Comparison of ENCODE assay signal across 15 cellular contexts in the genomic region with DNA sequence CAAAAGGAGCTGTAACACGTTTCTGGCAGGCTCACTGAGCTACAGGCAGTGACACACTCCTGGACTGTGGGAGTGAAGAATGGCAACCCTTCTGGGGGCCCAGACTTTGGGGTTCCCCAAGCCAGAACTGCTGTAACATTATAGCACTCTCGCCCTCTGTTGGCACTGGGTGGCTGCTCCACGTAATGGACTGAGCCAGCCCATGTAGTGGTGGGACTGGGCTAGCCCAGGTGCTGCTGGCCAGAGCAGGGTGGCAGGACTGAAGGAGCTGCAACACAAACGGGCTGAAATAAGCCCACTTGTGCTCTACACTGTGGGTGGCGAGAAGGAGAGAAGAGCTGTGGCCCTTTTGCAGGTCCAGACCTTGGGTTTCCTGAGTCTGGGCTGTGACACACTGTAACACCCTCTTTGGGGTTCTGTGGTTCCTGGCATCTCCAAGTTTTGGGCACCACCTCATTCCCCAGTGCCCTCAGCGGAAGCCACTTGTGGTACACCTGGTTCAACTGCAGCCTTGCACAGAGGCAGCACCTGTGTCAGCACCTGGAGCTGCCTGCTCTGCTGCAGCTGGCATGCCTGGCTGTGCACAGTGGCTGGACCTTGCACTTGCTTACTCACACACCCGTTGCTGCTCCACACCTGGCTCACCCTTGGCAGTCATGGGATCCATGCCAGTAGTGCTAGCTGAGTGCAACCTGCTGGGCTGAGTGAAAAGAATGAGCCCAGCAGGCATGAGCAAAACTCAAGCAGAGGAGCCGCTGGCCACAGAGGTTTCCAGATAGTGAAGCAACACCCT.
DNase-seq lines count a peak whose midpoint lies in the region; ATAC-seq, FAIRE-seq and TF ChIP-seq lines count a peak whose summit lies in the region.
"Had no signal": no experiment of that assay in that cellular context is flagged by ENCODE, and none has a peak within 500 bp of the region (broad histone marks: within the 10 kb centered on the region; RNA-seq: fewer than 3 reads in every experiment).

No MANE protein-coding gene starts in this region.

- intact Hi-C loops in PC-9 (cut with micrococcal nuclease; ENCODE audit: unreplicated experiment) (loop anchor here (10.0 kb wide), 1 partner anchor 304 kb away; no protein-coding TSS in a partner anchor), thyroid gland (cut with DNase I) (no loop called here)

- H3K4me2 ChIP-seq in PC-9, result no peak overlapping the region
- no peak overlapping the region for H3K4me2 ChIP-seq in hepatocyte

- H3K9me3 ChIP-seq in PC-9 (ENCODE audit: insufficient read depth, low read depth) (peaks cover 3% of the 10 kb centered on the region; the same call in 1 of the 2 replicates), hepatocyte (ENCODE audit: low read depth) (no peaks in the 10 kb centered on the region), thyroid gland (no peaks in the 10 kb centered on the region)

- DNase-seq in HTR-8/SVneo (ENCODE audit: insufficient read length, low spot score) (no peak), PC-9 (peak; percentile 53 to 73), hepatocyte (ENCODE audit: low spot score) (peak; percentile 58), thyroid gland (peak; percentile 7 to 11), DMS153 treated with DMSO at 0.1 percent for 48 hours (lab: John Stamatoyannopoulos, UW; ENCODE audit: unreplicated experiment) (no peak), GF-D8 (lab: John Stamatoyannopoulos, UW) (no peak)
- DNase-seq: activated CD8-positive, alpha-beta memory T cell treated with anti-CD3 and anti-CD28 coated beads, Interleukin-2, amount 10 ng/mL, durations not matched to agents 7 days and 5 days; heart right ventricle; left ventricle myocardium superior; NCI-H1694; nephron progenitor cell; stimulated activated naive CD4-positive, alpha-beta T cell treated with Interleukin-2 at 50 U/mL for 16 hours had no signal

- ATAC-seq in GM21360 (IDR thresholded peaks at IDR 0.05; ENCODE audit: unreplicated experiment), result no peak
- ATAC-seq: activated CD8-positive, alpha-beta memory T cell treated with anti-CD3 and anti-CD28 coated beads, Interleukin-2, amount 10 ng/mL, durations not matched to agents 7 days and 5 days; left ventricle myocardium superior had no signal

- H3K4me3 ChIP-seq in PC-9 (no peak overlapping the region), hepatocyte (no peak overlapping the region), thyroid gland (replicated peaks in 1 of 3) (no peak overlapping the region)
- H3K4me3 ChIP-seq: heart right ventricle had no signal

- H3K27me3 ChIP-seq in PC-9 (ENCODE audit: insufficient read depth, low read depth) (no peaks in the 10 kb centered on the region), hepatocyte (no peaks in the 10 kb centered on the region), thyroid gland (no peaks in the 10 kb centered on the region)
- H3K27me3 ChIP-seq: heart right ventricle had no signal

- POLR2A ChIA-PET in PC-9 (lab: Charles Lee; ENCODE audit: unreplicated experiment), result no interaction called here

- CTCF ChIA-PET in PC-9 (lab: Charles Lee), result no interaction called here

- 85% methylated on average over 8 of the region's 8 CpGs for WGBS in hepatocyte (ENCODE audit: low lambda C conversion rate, missing lambda C conversion rate)
- 68 to 75% methylated on average over 4 to 8 of the region's 8 CpGs for WGBS in thyroid gland, 2 donors

- H3K36me3 ChIP-seq in PC-9 (ENCODE audit: low read depth) (no peaks in the 10 kb centered on the region), hepatocyte (replicated peaks; ENCODE audit: insufficient read depth, low read depth) (no peaks in the 10 kb centered on the region), thyroid gland (no peaks in the 10 kb centered on the region)
- H3K36me3 ChIP-seq: heart right ventricle had no signal

- H4K20me1 ChIP-seq in PC-9 (ENCODE audit: insufficient read depth) (no peaks in the 10 kb centered on the region), hepatocyte (ENCODE audit: insufficient read depth, poor library complexity, severe bottlenecking) (no peaks in the 10 kb centered on the region)

- H3K9me2 ChIP-seq in PC-9 (ENCODE audit: insufficient read depth) (no peaks in the 10 kb centered on the region; the same call in 1 of the 2 replicates), hepatocyte (replicated peaks; ENCODE audit: insufficient read depth) (no peaks in the 10 kb centered on the region)

- H3K79me2 ChIP-seq in PC-9 (ENCODE audit: low read depth), result no peaks in the 10 kb centered on the region
- no peaks in the 10 kb centered on the region for H3K79me2 ChIP-seq in hepatocyte

- no peak for TF ChIP-seq POLR2A in thyroid gland (IDR thresholded peaks at IDR 0.05)

- H2AFZ ChIP-seq in PC-9 (no peak overlapping the region), hepatocyte (no peak overlapping the region)

- TF ChIP-seq CTCF in PC-9 (conservative IDR thresholded peaks at IDR 0.05) (no peak), hepatocyte (IDR thresholded peaks at IDR 0.05; ENCODE audit: poor library complexity) (no peak), thyroid gland (IDR thresholded peaks at IDR 0.05) (no peak)

- no peaks in the 10 kb centered on the region for H3F3A ChIP-seq in PC-9 (ENCODE audit: insufficient read depth, low read depth)

- no TSS peak for BruUV-seq in PC-9 (replicated peaks; lab: Mats Ljungman, UMichigan)

- peaks cover 12% of the 10 kb centered on the region; the same call in 1 of the 2 replicates for H3K4me1 ChIP-seq in PC-9 (replicated peaks; ENCODE audit: insufficient read depth)
- H3K4me1 ChIP-seq in hepatocyte (ENCODE audit: insufficient read depth), result no peaks in the 10 kb centered on the region
- no peaks in the 10 kb centered on the region for H3K4me1 ChIP-seq in thyroid gland
- H3K4me1 ChIP-seq: heart right ventricle had no signal

- peak; percentile 64 for FAIRE-seq in HTR-8/SVneo (lab: Jason Lieb, UNC)
- FAIRE-seq: endothelial cell of umbilical vein had no signal

- H3K27ac ChIP-seq in PC-9 (no peak overlapping the region), hepatocyte (no peak overlapping the region), thyroid gland (no peak overlapping the region)
- H3K27ac ChIP-seq: heart right ventricle, VCaP had no signal

Comparison
In these comparisons a context has a peak if more than half of its experiments do, and no peak if none do; other contexts are left out.
1. DNase-seq: peak in PC-9 (2 of 2), hepatocyte (single experiment) and thyroid gland (2 of 2); none in HTR-8/SVneo (single experiment), DMS153 treated with DMSO at 0.1 percent for 48 hours (single experiment) and GF-D8 (single experiment).